ENCODE assay signal across 1 cellular context in the genomic region with DNA sequence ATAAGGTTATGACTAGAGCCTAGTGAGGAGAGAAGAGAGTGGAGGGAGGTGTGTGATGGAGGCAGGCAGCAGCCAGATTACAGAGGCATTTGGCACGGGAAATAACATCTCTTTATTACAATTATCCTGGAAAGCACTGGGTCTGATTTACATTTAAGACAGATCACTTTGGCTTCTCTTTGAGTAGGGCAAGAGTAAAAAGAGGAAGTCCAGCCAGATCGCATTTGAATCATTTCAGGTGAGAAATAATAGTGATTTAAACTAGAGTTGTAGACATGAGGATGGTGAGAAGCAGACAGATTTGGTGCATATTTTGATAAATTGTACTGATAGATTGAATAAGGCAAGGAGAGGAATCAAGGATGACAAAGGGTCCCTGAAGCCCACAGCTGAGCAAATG.
TF ChIP-seq lines count a peak whose summit lies in the region.

No MANE protein-coding gene starts in this region.

TF ChIP-seq in GM23338, 12 proteins besides CTCF, POLR2A, EP300 and RAD21 (continued from another document):
- TF ChIP-seq, protein P1, sequence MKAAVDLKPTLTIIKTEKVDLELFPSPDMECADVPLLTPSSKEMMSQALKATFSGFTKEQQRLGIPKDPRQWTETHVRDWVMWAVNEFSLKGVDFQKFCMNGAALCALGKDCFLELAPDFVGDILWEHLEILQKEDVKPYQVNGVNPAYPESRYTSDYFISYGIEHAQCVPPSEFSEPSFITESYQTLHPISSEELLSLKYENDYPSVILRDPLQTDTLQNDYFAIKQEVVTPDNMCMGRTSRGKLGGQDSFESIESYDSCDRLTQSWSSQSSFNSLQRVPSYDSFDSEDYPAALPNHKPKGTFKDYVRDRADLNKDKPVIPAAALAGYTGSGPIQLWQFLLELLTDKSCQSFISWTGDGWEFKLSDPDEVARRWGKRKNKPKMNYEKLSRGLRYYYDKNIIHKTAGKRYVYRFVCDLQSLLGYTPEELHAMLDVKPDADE (IDR thresholded peaks at IDR 0.05): no peak
